Comparison of ENCODE assay signal across 1 cellular context in genomic region chr19:42114412-42114811, GRCh38.
TF ChIP-seq lines count a peak whose summit lies in the region.

No MANE protein-coding gene starts in this region.

TF ChIP-seq in SK-N-SH, 30 proteins besides CTCF, POLR2A, EP300 and RAD21 (continued from another document):
- TF ChIP-seq PBX3 (IDR thresholded peaks at IDR 0.05) (no peak), IRF3 (IDR thresholded peaks at IDR 0.05; ENCODE audit: low read depth, low read length) (no peak)
